Comparison of ENCODE assay signal across 13 cellular contexts in the genomic region with DNA sequence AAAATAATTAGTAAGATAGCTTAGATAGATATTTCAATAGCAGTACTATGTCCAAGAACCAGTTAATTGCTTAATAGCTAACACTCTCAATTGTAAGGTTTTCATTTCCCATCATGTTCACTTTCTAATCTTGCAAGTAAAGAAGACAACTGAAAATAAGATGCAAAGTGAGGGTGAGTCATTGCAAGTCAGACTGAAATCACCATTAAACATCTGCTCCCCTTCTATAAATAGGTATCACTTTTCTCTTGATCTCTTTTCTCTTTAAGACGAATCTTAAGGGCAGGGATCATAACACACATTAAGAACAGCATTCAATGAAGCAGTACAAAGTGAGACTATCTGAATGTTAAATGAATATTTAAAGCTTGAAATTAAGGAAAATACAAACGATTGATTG. TPM values are rescaled to one million over a fixed set of nuclear protein-coding genes. Genes with fewer than 3 reads are reported as not detected.
DNase-seq lines count a peak whose midpoint lies in the region; ATAC-seq and TF ChIP-seq lines count a peak whose summit lies in the region.
"Had no signal": no experiment of that assay in that cellular context is flagged by ENCODE, and none has a peak within 500 bp of the region (broad histone marks: within the 10 kb centered on the region; RNA-seq: fewer than 3 reads in every experiment).

No MANE protein-coding gene starts in this region.

- intact Hi-C loops in naive thymus-derived CD4-positive, alpha-beta T cell (cut with micrococcal nuclease) = no loop called here

- CTCF ChIA-PET in naive thymus-derived CD4-positive, alpha-beta T cell (lab: Charles Lee) = interaction anchor here (1.4 kb wide), 1 partner anchor 10 kb away, joined by 3 read pairs; no protein-coding TSS in a partner anchor

- H3K27ac Mint-ChIP-seq in stimulated activated naive CD8-positive, alpha-beta T cell treated with anti-CD3 and anti-CD28 coated beads, Interleukin-15, amount 100 ng/mL, for 72 hours = peak overlapping the region in 1 of 2 donors; percentile 64
- H3K27ac Mint-ChIP-seq in naive thymus-derived CD4-positive, alpha-beta T cell = no peak overlapping the region

- TF ChIP-seq CTCF in BE2C (IDR thresholded peaks at IDR 0.05; ENCODE audit: low read depth, low read length) = no peak

- no peak overlapping the region for H3K4me3 ChIP-seq in BE2C (ENCODE audit: low read depth, low read length)
- H3K4me3 ChIP-seq in naive thymus-derived CD4-positive, alpha-beta T cell (ENCODE audit: low read length) = no peak overlapping the region
- no peak overlapping the region for H3K4me3 ChIP-seq in effector memory CD4-positive, alpha-beta T cell (ENCODE audit: insufficient read depth, low read depth, low read length, poor library complexity, severe bottlenecking)

- H3K9me3 ChIP-seq in BE2C = no peaks in the 10 kb centered on the region
- no peaks in the 10 kb centered on the region for H3K9me3 ChIP-seq in naive thymus-derived CD4-positive, alpha-beta T cell (ENCODE audit: control insufficient read depth in 2 of 3, low read length in 3 of 3)
- H3K9me3 ChIP-seq in effector memory CD4-positive, alpha-beta T cell (ENCODE audit: control insufficient read depth, low read length) = no peaks in the 10 kb centered on the region

- H3K9me3 Mint-ChIP-seq in stimulated activated naive CD8-positive, alpha-beta T cell treated with anti-CD3 and anti-CD28 coated beads, Interleukin-15, amount 100 ng/mL, for 72 hours = no peaks in the 10 kb centered on the region
- H3K9me3 Mint-ChIP-seq in naive thymus-derived CD4-positive, alpha-beta T cell = no peaks in the 10 kb centered on the region

- H3K27ac ChIP-seq in naive thymus-derived CD4-positive, alpha-beta T cell (ENCODE audit: low read depth, low read length) = no peak overlapping the region
- H3K27ac ChIP-seq in effector memory CD4-positive, alpha-beta T cell (ENCODE audit: insufficient read depth, low read length, poor library complexity, severe bottlenecking) = no peak overlapping the region

- no peaks in the 10 kb centered on the region for H3K27me3 ChIP-seq in BE2C
- no peaks in the 10 kb centered on the region for H3K27me3 ChIP-seq in naive thymus-derived CD4-positive, alpha-beta T cell (ENCODE audit: control insufficient read depth in 2 of 2, insufficient read depth in 2 of 2, low read length in 2 of 2)
- H3K27me3 ChIP-seq in effector memory CD4-positive, alpha-beta T cell (replicated peaks; ENCODE audit: control insufficient read depth, insufficient read depth, low read length, poor library complexity, severe bottlenecking) = no peaks in the 10 kb centered on the region

- H3K4me3 Mint-ChIP-seq in stimulated activated naive CD8-positive, alpha-beta T cell treated with anti-CD3 and anti-CD28 coated beads, Interleukin-15, amount 100 ng/mL, for 72 hours = no peak overlapping the region
- H3K4me3 Mint-ChIP-seq in naive thymus-derived CD4-positive, alpha-beta T cell = no peak overlapping the region

- peaks cover 21% of the 10 kb centered on the region for H3K4me1 Mint-ChIP-seq in stimulated activated naive CD8-positive, alpha-beta T cell treated with anti-CD3 and anti-CD28 coated beads, Interleukin-15, amount 100 ng/mL, for 72 hours
- H3K4me1 Mint-ChIP-seq in naive thymus-derived CD4-positive, alpha-beta T cell = peaks cover 0 to 13% (median 0%) of the 10 kb centered on the region in 7 donors

- peak; percentile 71 for ATAC-seq in stimulated activated naive CD8-positive, alpha-beta T cell treated with anti-CD3 and anti-CD28 coated beads, Interleukin-15, Interleukin-2, amounts not matched to agents 100 U/mL and 50 U/mL, for 24 hours
- ATAC-seq in stimulated activated naive CD8-positive, alpha-beta T cell treated with anti-CD3 and anti-CD28 coated beads, Interleukin-15, amount 100 ng/mL, for 72 hours = no peak
- ATAC-seq in HG03095 (IDR thresholded peaks at IDR 0.05; ENCODE audit: unreplicated experiment) = peak; percentile 72
- no peak for ATAC-seq in naive thymus-derived CD4-positive, alpha-beta T cell

- H3K36me3 ChIP-seq in BE2C = peaks cover 33% of the 10 kb centered on the region
- peaks cover 55 to 100% (median 80%) of the 10 kb centered on the region in 3 experiments for H3K36me3 ChIP-seq in naive thymus-derived CD4-positive, alpha-beta T cell (ENCODE audit: control insufficient read depth in 2 of 3, insufficient read depth in 3 of 3, low read length in 3 of 3)
- peaks cover 97% of the 10 kb centered on the region for H3K36me3 ChIP-seq in effector memory CD4-positive, alpha-beta T cell (ENCODE audit: control insufficient read depth, insufficient read depth, low read length)

- POLR2A ChIA-PET in naive thymus-derived CD4-positive, alpha-beta T cell (lab: Charles Lee) = no interaction called here

- peaks cover 35 to 82% (median 45%) of the 10 kb centered on the region in 5 donors for H3K36me3 Mint-ChIP-seq in naive thymus-derived CD4-positive, alpha-beta T cell

- H3K4me1 ChIP-seq in BE2C = no peaks in the 10 kb centered on the region
- no peaks in the 10 kb centered on the region for H3K4me1 ChIP-seq in naive thymus-derived CD4-positive, alpha-beta T cell (ENCODE audit: control insufficient read depth in 2 of 2, insufficient read depth in 2 of 2, low read length in 2 of 2)
- H3K4me1 ChIP-seq in effector memory CD4-positive, alpha-beta T cell (ENCODE audit: control insufficient read depth, insufficient read depth, low read length, poor library complexity, severe bottlenecking) = no peaks in the 10 kb centered on the region

- no peak for DNase-seq in stimulated activated naive CD8-positive, alpha-beta T cell treated with anti-CD3 and anti-CD28 coated beads, Interleukin-15, Interleukin-2, amounts not matched to agents 100 U/mL and 50 U/mL, for 24 hours
- DNase-seq in stimulated activated naive CD8-positive, alpha-beta T cell treated with anti-CD3 and anti-CD28 coated beads, Interleukin-15, amount 100 ng/mL, for 72 hours = no peak
- DNase-seq in astrocyte of the hippocampus (ENCODE audit: low read depth, low spot score) (peak; percentile 8), BE2C (no peak)
- DNase-seq in stimulated activated CD8-positive, alpha-beta memory T cell treated with anti-CD3 and anti-CD28 coated beads, Interleukin-4, amount 100 ng/mL, for 48 hours = no peak
- no peak for DNase-seq in naive thymus-derived CD4-positive, alpha-beta T cell
- DNase-seq in effector memory CD4-positive, alpha-beta T cell = no peak
- DNase-seq: activated CD4-positive, alpha-beta T cell treated with anti-CD3 and anti-CD28 coated beads for 4 hours; COR-L47; islet precursor cell; KG1; NK-92 treated with Interleukin-12 subunit alpha and Interleukin-12 subunit beta, amount 100 ng/mL, for 24 hours had no signal

- H3K27me3 Mint-ChIP-seq in stimulated activated naive CD8-positive, alpha-beta T cell treated with anti-CD3 and anti-CD28 coated beads, Interleukin-15, amount 100 ng/mL, for 72 hours = no peaks in the 10 kb centered on the region
- no peaks in the 10 kb centered on the region for H3K27me3 Mint-ChIP-seq in naive thymus-derived CD4-positive, alpha-beta T cell

RNA-seq across cellular contexts. Expression of gene UBR4, which starts 40.4 kb away (rescaled TPM):
- polyA plus RNA-seq in BE2C (2012; ENCODE audit: insufficient read depth, insufficient read length, low read depth) = 82.1 TPM
- 100 to 1,000 TPM; 120 to 174 (median 159) TPM for total RNA-seq in naive thymus-derived CD4-positive, alpha-beta T cell
- polyA plus RNA-seq in naive thymus-derived CD4-positive, alpha-beta T cell = 10 to 100 TPM; 18.9 to 27.3 TPM

Comparison
In these comparisons a context has a peak if more than half of its experiments do, and no peak if none do; other contexts are left out.
1. ATAC-seq: peak in stimulated activated naive CD8-positive, alpha-beta T cell treated with anti-CD3 and anti-CD28 coated beads, Interleukin-15, Interleukin-2, amounts not matched to agents 100 U/mL and 50 U/mL, for 24 hours (single experiment) and HG03095 (single experiment); none in stimulated activated naive CD8-positive, alpha-beta T cell treated with anti-CD3 and anti-CD28 coated beads, Interleukin-15, amount 100 ng/mL, for 72 hours (single experiment) and naive thymus-derived CD4-positive, alpha-beta T cell (single experiment).